8 cellular contexts compared by ENCODE assay signal in genomic region chrX:153818571-153819397, GRCh38. TPM values are rescaled to one million over a fixed set of nuclear protein-coding genes. Genes with fewer than 3 reads are reported as not detected.
DNase-seq lines count a peak whose midpoint lies in the region; ATAC-seq and TF ChIP-seq lines count a peak whose summit lies in the region.

No MANE protein-coding gene starts in this region.

- no peak overlapping the region for H3K27ac Mint-ChIP-seq in MCF 10A (ENCODE audit: low read depth, unreplicated experiment)

- H3K27me3 Mint-ChIP-seq in MCF 10A (ENCODE audit: insufficient read depth, unreplicated experiment): peaks cover 22% of the 10 kb centered on the region

- H3K27me3 ChIP-seq in body of pancreas (no peaks in the 10 kb centered on the region), kidney epithelial cell (ENCODE audit: control insufficient read depth, insufficient read depth, low read length) (peaks cover 7% of the 10 kb centered on the region)

- H3K4me1 Mint-ChIP-seq in MCF 10A (ENCODE audit: insufficient read depth, unreplicated experiment): no peaks in the 10 kb centered on the region

- peaks cover 9% of the 10 kb centered on the region for H3K4me1 ChIP-seq in body of pancreas

- 35 to 58% methylated on average over 8 to 14 of the region's 68 CpGs for WGBS in body of pancreas, 2 donors

- no peaks in the 10 kb centered on the region for H3K9me3 ChIP-seq in body of pancreas

- H3K4me3 ChIP-seq in body of pancreas (no peak overlapping the region), kidney epithelial cell (ENCODE audit: low read depth, low read length) (peak overlapping the region; percentile 23)

- H3K9me3 Mint-ChIP-seq in MCF 10A (ENCODE audit: unreplicated experiment): no peaks in the 10 kb centered on the region

- H3K4me3 Mint-ChIP-seq in MCF 10A (ENCODE audit: unreplicated experiment): no peak overlapping the region

- CTCF ChIA-PET in MCF 10A (lab: Yijun Ruan, JAX): interaction anchor here (0.6 to 0.9 kb wide), 3 partner anchors 27 to 130 kb away, joined by 3 to 4 read pairs (median 3); no protein-coding TSS in a partner anchor

- DNase-seq in T47D (ENCODE audit: low read depth in 1 of 2, low spot score in 1 of 2) (peak; percentile 16 to 51), MCF 10A (ENCODE audit: unreplicated experiment) (no peak), T-helper 1 cell (peak; percentile 35 to 63 (median 48)), body of pancreas (peak in 2 of 4 donors; percentile 27 to 57), kidney epithelial cell (ENCODE audit: low read depth) (no peak), kidney glomerular epithelial cell (lab: John Stamatoyannopoulos, UW) (no peak)
- DNase-seq in stimulated activated CD4-positive, alpha-beta T cell treated with anti-CD3 and anti-CD28 coated beads, TNF-alpha, amount 100 ng/mL, for 4 hours (ENCODE audit: low read depth in 3 of 3): peak in 2 of 3 experiments; percentile 19 to 37

- no peaks in the 10 kb centered on the region for H3K36me3 Mint-ChIP-seq in MCF 10A (ENCODE audit: insufficient read depth, unreplicated experiment)

- TF ChIP-seq CTCF in MCF 10A (IDR thresholded peaks at IDR 0.05; ENCODE audit: unreplicated experiment) (no peak), body of pancreas (IDR thresholded peaks at IDR 0.05) (no peak), kidney epithelial cell (IDR thresholded peaks at IDR 0.05; ENCODE audit: insufficient read depth, low read length, poor library complexity, severe bottlenecking) (no peak)

- ATAC-seq in body of pancreas (peak; percentile 74), GM18519 (IDR thresholded peaks at IDR 0.05; ENCODE audit: low FRiP score, unreplicated experiment) (no peak)

- H3K36me3 ChIP-seq in body of pancreas (replicated peaks in 1 of 2; ENCODE audit: insufficient read depth in 1 of 2, low read depth in 2 of 2) (no peaks in the 10 kb centered on the region), kidney epithelial cell (ENCODE audit: control insufficient read depth, insufficient read depth, low read length) (no peaks in the 10 kb centered on the region)

- in situ Hi-C loops in T47D (cut with HindIII; ENCODE audit: low pct_unique_long_range_greater_than_20kb, low sequenced_read_pairs): no loop called here

- no TSS peak for BruUV-seq in MCF 10A (replicated peaks; lab: Mats Ljungman, UMichigan)

- POLR2A ChIA-PET in MCF 10A (lab: Yijun Ruan, JAX): no interaction called here

- intact Hi-C loops in MCF 10A (cut with micrococcal nuclease) (no loop called here), body of pancreas (cut with DNase I) (no loop called here)

- no peak for TF ChIP-seq POLR2A in body of pancreas (IDR thresholded peaks at IDR 0.05)

- H3K27ac ChIP-seq in body of pancreas: no peak overlapping the region

RNA-seq across cellular contexts. Expression of gene PDZD4, which starts 11.6 kb away (rescaled TPM):
- total RNA-seq in MCF 10A (2022) (0.29 TPM in 1 of 2 replicates, not detected in the other), body of pancreas (1 to 10 TPM; 1.6 to 2.6 TPM), kidney epithelial cell (0.68 and 1.8 TPM in 2 replicates)

RNA-seq across cellular contexts. Expression of gene SSR4, which starts 24.3 kb away (rescaled TPM):
- total RNA-seq in MCF 10A (2022) (328 and 371 TPM in 2 replicates), body of pancreas (100 to 1,000 TPM; 115 to 238 TPM), kidney epithelial cell (300 and 319 TPM in 2 replicates)

RNA-seq across cellular contexts. Expression of gene IDH3G, which starts 24.6 kb away (rescaled TPM):
- total RNA-seq in MCF 10A (2022) (56.5 and 65.4 TPM in 2 replicates), body of pancreas (10 to 100 TPM; 25.2 to 27.7 TPM), kidney epithelial cell (80.6 and 84.0 TPM in 2 replicates)

RNA-seq across cellular contexts. Expression of gene SRPK3, which starts 37.9 kb away (rescaled TPM):
- total RNA-seq in MCF 10A (2022): not detected in 2 replicates
- total RNA-seq in body of pancreas: not detected
- 0.08 and 0.27 TPM in 2 replicates for total RNA-seq in kidney epithelial cell

RNA-seq across cellular contexts. Expression of gene PLXNB3, which starts 54.7 kb away (rescaled TPM):
- total RNA-seq in MCF 10A (2022): 7.2 and 13.5 TPM in 2 replicates
- total RNA-seq in body of pancreas: 10 to 100 TPM in 1 of 2 donors, 1 to 10 TPM in 1; 4.2 to 13.2 TPM
- total RNA-seq in kidney epithelial cell: 3.6 and 9.1 TPM in 2 replicates

Comparison
In these comparisons a context has a peak if more than half of its experiments do, and no peak if none do; other contexts are left out.
1. DNase-seq: peak in T47D (2 of 2), T-helper 1 cell (5 of 5) and stimulated activated CD4-positive, alpha-beta T cell treated with anti-CD3 and anti-CD28 coated beads, TNF-alpha, amount 100 ng/mL, for 4 hours (2 of 3); none in MCF 10A (single experiment), kidney epithelial cell (single experiment) and kidney glomerular epithelial cell (single experiment).